In genomic region chr7:151245360-151246160, GRCh38 we compare ENCODE assay signal across 8 cellular contexts. TPM values are rescaled to one million over a fixed set of nuclear protein-coding genes. Genes with fewer than 3 reads are reported as not detected.
DNase-seq lines count a peak whose midpoint lies in the region; ATAC-seq and TF ChIP-seq lines count a peak whose summit lies in the region.

No MANE protein-coding gene starts in this region.

- TF ChIP-seq CTCF in GM12864 (IDR thresholded peaks at IDR 0.05; ENCODE audit: low read depth, low read length, missing control alignments) (peak; percentile 49), thoracic aorta (IDR thresholded peaks at IDR 0.05) (peak; percentile 74)

- WGBS in HUES64 = 2% methylated on average over 60 of the region's 60 CpGs

- H3K4me1 ChIP-seq in HUES64 (ENCODE audit: insufficient read depth, low read length) (peaks cover 37% of the 10 kb centered on the region), muscle layer of colon (ENCODE audit: insufficient read depth, low read length) (peaks cover 54% of the 10 kb centered on the region), thoracic aorta (ENCODE audit: control insufficient read depth in 1 of 2, low read depth in 2 of 2) (peaks cover 38 to 55% of the 10 kb centered on the region in 2 donors)

- H3K27me3 ChIP-seq in HUES64 (ENCODE audit: insufficient read depth, low read length) (peaks cover 68% of the 10 kb centered on the region), muscle layer of colon (ENCODE audit: control insufficient read depth in 1 of 2, insufficient read depth in 2 of 2, low read length in 2 of 2) (peaks cover 0 to 5% of the 10 kb centered on the region in 2 donors), thoracic aorta (replicated peaks; ENCODE audit: insufficient read depth) (no peaks in the 10 kb centered on the region)

- no peak overlapping the region for H3K27ac Mint-ChIP-seq in activated CD4-positive, alpha-beta T cell treated with anti-CD3 and anti-CD28 coated beads, Interleukin-2, amount 10 ng/mL, durations not matched to agents 24 days and 14 days

- no peaks in the 10 kb centered on the region for H3K36me3 Mint-ChIP-seq in activated CD4-positive, alpha-beta T cell treated with anti-CD3 and anti-CD28 coated beads, Interleukin-2, amount 10 ng/mL, durations not matched to agents 24 days and 14 days (ENCODE audit: low read depth)

- DNase-seq in GM12864 (ENCODE audit: low read depth) (no peak), thoracic aorta (ENCODE audit: low spot score) (no peak), NOMO-1 treated with dmso at 0.1 percent for 144 hours (lab: John Stamatoyannopoulos, UW; ENCODE audit: unreplicated experiment) (no peak), DMS114 treated with DMSO at 0.1 percent for 48 hours (lab: John Stamatoyannopoulos, UW; ENCODE audit: unreplicated experiment) (no peak)
- peak; percentile 91 for DNase-seq in activated CD4-positive, alpha-beta T cell treated with anti-CD3 and anti-CD28 coated beads, Interleukin-2, amount 10 ng/mL, durations not matched to agents 24 days and 14 days
- DNase-seq in effector CD4-positive, alpha-beta T cell = peak; percentile 64

- H3K9me3 ChIP-seq in HUES64 (ENCODE audit: insufficient read depth, low read depth, low read length) (no peaks in the 10 kb centered on the region), muscle layer of colon (ENCODE audit: low read length) (no peaks in the 10 kb centered on the region), thoracic aorta (no peaks in the 10 kb centered on the region)

- peak overlapping the region; percentile 70 for H3K4me3 Mint-ChIP-seq in activated CD4-positive, alpha-beta T cell treated with anti-CD3 and anti-CD28 coated beads, Interleukin-2, amount 10 ng/mL, durations not matched to agents 24 days and 14 days

- H3K4me3 ChIP-seq in GM12864 (ENCODE audit: low read depth, low read length) (no peak overlapping the region), HUES64 (ENCODE audit: low read length) (peak overlapping the region; percentile 52), muscle layer of colon (ENCODE audit: low read depth in 1 of 2, low read length in 2 of 2) (peak overlapping the region; percentile 3 to 53), thoracic aorta (peak overlapping the region; percentile 89)

- peaks cover 35% of the 10 kb centered on the region for H3K4me1 Mint-ChIP-seq in activated CD4-positive, alpha-beta T cell treated with anti-CD3 and anti-CD28 coated beads, Interleukin-2, amount 10 ng/mL, durations not matched to agents 24 days and 14 days

- H3K9me3 Mint-ChIP-seq in activated CD4-positive, alpha-beta T cell treated with anti-CD3 and anti-CD28 coated beads, Interleukin-2, amount 10 ng/mL, durations not matched to agents 24 days and 14 days = no peaks in the 10 kb centered on the region

- intact Hi-C loops in activated CD4-positive, alpha-beta T cell treated with anti-CD3 and anti-CD28 coated beads, Interleukin-2, amount 10 ng/mL, durations not matched to agents 24 days and 14 days (cut with micrococcal nuclease) = loop anchor here (1.0 to 10.0 kb wide), 5 partner anchors 19 to 199 kb away; partner anchors contain the start of genes ABCF2 and CRYGN

- peaks cover 43% of the 10 kb centered on the region for H3K27me3 Mint-ChIP-seq in activated CD4-positive, alpha-beta T cell treated with anti-CD3 and anti-CD28 coated beads, Interleukin-2, amount 10 ng/mL, durations not matched to agents 24 days and 14 days

- H3K9ac ChIP-seq in HUES64 (ENCODE audit: low read depth, low read length) (no peak overlapping the region), muscle layer of colon (ENCODE audit: low read length) (no peak overlapping the region)

- no peak overlapping the region for H3K27ac ChIP-seq in HUES64 (ENCODE audit: low read depth, low read length)
- H3K27ac ChIP-seq in muscle layer of colon (ENCODE audit: low read depth, low read length) = peak overlapping the region; percentile 43
- H3K27ac ChIP-seq in thoracic aorta = peak overlapping the region; percentile 96 to 99

- H3K36me3 ChIP-seq in HUES64 (ENCODE audit: insufficient read depth, low read length) (peaks cover 3% of the 10 kb centered on the region; the same call in 1 of the 2 replicates), muscle layer of colon (ENCODE audit: insufficient read depth, low read length) (peaks cover 21% of the 10 kb centered on the region), thoracic aorta (peaks cover 9% of the 10 kb centered on the region)

- no peak for ATAC-seq in thoracic aorta (ENCODE audit: insufficient number of reproducible peaks, low FRiP score, low read depth)

RNA-seq across cellular contexts. Expression of gene SMARCD3, which starts 2.9 kb away (rescaled TPM):
- 7.7 TPM for polyA plus RNA-seq in HUES64 (2013, experiment 1 of 2)
- 11.5 TPM for polyA plus RNA-seq in HUES64 (2013, experiment 2 of 2)
- 2.2 and 2.9 TPM in 2 replicates for total RNA-seq in activated CD4-positive, alpha-beta T cell treated with anti-CD3 and anti-CD28 coated beads, Interleukin-2, amount 10 ng/mL, durations not matched to agents 24 days and 14 days
- 100 to 1,000 TPM in 1 of 2 donors, 10 to 100 TPM in 1; 51.1 to 110 TPM for total RNA-seq in thoracic aorta

RNA-seq across cellular contexts. Expression of gene CHPF2, which starts 13.3 kb away (rescaled TPM):
- 11.8 TPM for polyA plus RNA-seq in HUES64 (2013, experiment 1 of 2)
- 12.5 TPM for polyA plus RNA-seq in HUES64 (2013, experiment 2 of 2)
- 42.0 and 46.4 TPM in 2 replicates for total RNA-seq in activated CD4-positive, alpha-beta T cell treated with anti-CD3 and anti-CD28 coated beads, Interleukin-2, amount 10 ng/mL, durations not matched to agents 24 days and 14 days
- 10 to 100 TPM; 78.9 to 85.3 TPM for total RNA-seq in thoracic aorta

RNA-seq across cellular contexts. Expression of gene ABCF2, which starts 18.6 kb away (rescaled TPM):
- polyA plus RNA-seq in HUES64 (2013, experiment 1 of 2) = 55.5 TPM
- 44.7 TPM for polyA plus RNA-seq in HUES64 (2013, experiment 2 of 2)
- total RNA-seq in activated CD4-positive, alpha-beta T cell treated with anti-CD3 and anti-CD28 coated beads, Interleukin-2, amount 10 ng/mL, durations not matched to agents 24 days and 14 days = 84.6 and 90.3 TPM in 2 replicates
- total RNA-seq in thoracic aorta = 10 to 100 TPM; 25.3 to 44.1 TPM

RNA-seq across cellular contexts. Expression of gene H2BK1, which starts 35.3 kb away (rescaled TPM):
- not detected for polyA plus RNA-seq in HUES64 (2013, experiment 1 of 2)
- polyA plus RNA-seq in HUES64 (2013, experiment 2 of 2) = not detected
- total RNA-seq in activated CD4-positive, alpha-beta T cell treated with anti-CD3 and anti-CD28 coated beads, Interleukin-2, amount 10 ng/mL, durations not matched to agents 24 days and 14 days = 0.83 TPM in 1 of 2 replicates, not detected in the other
- not detected for total RNA-seq in thoracic aorta

RNA-seq across cellular contexts. Expression of gene ASB10, which starts 58.5 kb away (rescaled TPM):
- not detected for polyA plus RNA-seq in HUES64 (2013, experiment 1 of 2)
- not detected for polyA plus RNA-seq in HUES64 (2013, experiment 2 of 2)
- not detected in 2 replicates for total RNA-seq in activated CD4-positive, alpha-beta T cell treated with anti-CD3 and anti-CD28 coated beads, Interleukin-2, amount 10 ng/mL, durations not matched to agents 24 days and 14 days
- not detected for total RNA-seq in thoracic aorta

Comparison
In these comparisons a context has a peak if more than half of its experiments do, and no peak if none do; other contexts are left out.
1. DNase-seq: peak in activated CD4-positive, alpha-beta T cell treated with anti-CD3 and anti-CD28 coated beads, Interleukin-2, amount 10 ng/mL, durations not matched to agents 24 days and 14 days (single experiment) and effector CD4-positive, alpha-beta T cell (single experiment); none in GM12864 (single experiment), thoracic aorta (single experiment), NOMO-1 treated with dmso at 0.1 percent for 144 hours (single experiment) and DMS114 treated with DMSO at 0.1 percent for 48 hours (single experiment).
2. RNA of gene SMARCD3, which starts 2.9 kb away (total RNA-seq): 51.1 to 110 TPM in thoracic aorta; 2.2 to 2.9 TPM in activated CD4-positive, alpha-beta T cell treated with anti-CD3 and anti-CD28 coated beads, Interleukin-2, amount 10 ng/mL, durations not matched to agents 24 days and 14 days; every median in the first group is over 10 times any median in the second.